ENCODE assay signal across 23 cellular contexts in the genomic region with DNA sequence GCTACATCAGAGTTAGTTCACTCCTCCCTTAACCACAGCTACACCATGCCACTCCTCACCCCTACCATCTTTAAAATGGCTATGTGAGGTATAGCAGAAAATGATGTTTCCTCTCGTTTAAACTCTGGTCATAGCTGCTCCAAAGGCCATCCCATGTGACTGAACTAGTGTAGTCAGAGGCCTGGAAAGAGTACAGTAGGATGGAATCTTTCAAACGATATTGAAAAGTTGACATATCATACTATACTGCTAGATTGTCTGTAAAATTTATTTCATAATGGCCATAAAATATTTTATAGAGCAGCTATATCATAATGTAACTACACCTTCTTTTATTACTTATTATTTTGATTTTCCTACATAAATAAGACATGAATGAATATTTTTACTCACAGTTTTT. TPM values are rescaled to one million over a fixed set of nuclear protein-coding genes. Genes with fewer than 3 reads are reported as not detected.
DNase-seq lines count a peak whose midpoint lies in the region; ATAC-seq and TF ChIP-seq lines count a peak whose summit lies in the region.
"Had no signal": no experiment of that assay in that cellular context is flagged by ENCODE, and none has a peak within 500 bp of the region (broad histone marks: within the 10 kb centered on the region; RNA-seq: fewer than 3 reads in every experiment).

No MANE protein-coding gene starts in this region.

- intact Hi-C loops in IMR-90 (cut with micrococcal nuclease) (loop anchor here (2.0 kb wide), 1 partner anchor 66 kb away; no protein-coding TSS in a partner anchor), PC-3 (cut with micrococcal nuclease) (no loop called here), mucosa of descending colon (cut with DNase I, micrococcal nuclease) (no loop called here)

- H3K9me1 ChIP-seq in IMR-90 (ENCODE audit: insufficient read depth, low read length), result no peaks in the 10 kb centered on the region

- no peak overlapping the region for H2BK120ac ChIP-seq in IMR-90 (ENCODE audit: low read depth, low read length)

- H2BK15ac ChIP-seq in IMR-90 (ENCODE audit: low read depth, low read length), result no peak overlapping the region

- DNase-seq in IMR-90, result no peak
- no peak for DNase-seq in PC-3
- no peak for DNase-seq in mucosa of descending colon
- DNase-seq in hypothalamus (lab: John Stamatoyannopoulos, UW), result no peak
- DNase-seq: 8988T; ACHN; BE2C; C1 segment of cervical spinal cord; CD4-positive, alpha-beta memory T cell; CD4-positive, CD25-positive, alpha-beta regulatory T cell; CD8-positive, alpha-beta memory T cell; COR-L47; DMS 273 treated with DMSO at 0.1 percent for 48 hours; DMS153; DMS53; DMS79; DND-41; EL; GDM1 had no signal

- TF ChIP-seq CTCF in IMR-90 (conservative IDR thresholded peaks at IDR 0.05; ENCODE audit: low read depth, low read length) (no peak), PC-3 (conservative IDR thresholded peaks at IDR 0.05; ENCODE audit: low read depth, low read length) (no peak), mucosa of descending colon (IDR thresholded peaks at IDR 0.05) (no peak)

- no peak overlapping the region for H3K4ac ChIP-seq in IMR-90 (ENCODE audit: low read depth, low read length)

- POLR2A ChIA-PET in IMR-90 (lab: Charles Lee; ENCODE audit: unreplicated experiment), result no interaction called here
- POLR2A ChIA-PET in PC-3 (lab: Charles Lee; ENCODE audit: unreplicated experiment), result no interaction called here

- H3K4me3 ChIP-seq in IMR-90 (ENCODE audit: insufficient read depth, low read depth, low read length) (no peak overlapping the region), PC-3 (ENCODE audit: low read length) (no peak overlapping the region), mucosa of descending colon (no peak overlapping the region)
- H3K4me3 ChIP-seq: BLaER1, GM12878 had no signal

- ATAC-seq in IMR-90 (ENCODE audit: low read depth) (no peak), PC-3 (peak; percentile 22; the same call in 1 of the 2 replicates), mucosa of descending colon (peak; percentile 72), GM18909 (IDR thresholded peaks at IDR 0.05; ENCODE audit: poor library complexity, unreplicated experiment) (no peak), GM19395 (IDR thresholded peaks at IDR 0.05; ENCODE audit: unreplicated experiment) (no peak)
- ATAC-seq: GM12878 had no signal

- TF ChIP-seq RAD21 in IMR-90 (IDR thresholded peaks at IDR 0.05; ENCODE audit: low read length), result no peak

- H3K9me3 ChIP-seq in IMR-90 (ENCODE audit: control insufficient read depth, insufficient read depth, low read length) (no peaks in the 10 kb centered on the region), PC-3 (ENCODE audit: low read length) (no peaks in the 10 kb centered on the region), mucosa of descending colon (no peaks in the 10 kb centered on the region)
- H3K9me3 ChIP-seq: BE2C, BLaER1 had no signal

- CTCF ChIA-PET in IMR-90 (lab: Yijun Ruan, JAX), result no interaction called here
- CTCF ChIA-PET in PC-3 (lab: Charles Lee), result interaction anchor here (0.6 kb wide), 1 partner anchor 216 kb away, joined by 5 read pairs; no protein-coding TSS in a partner anchor

- H3K18ac ChIP-seq in IMR-90 (ENCODE audit: low read depth, low read length), result no peak overlapping the region

- BruUV-seq in IMR-90 (replicated peaks; lab: Mats Ljungman, UMichigan) (no TSS peak), PC-3 (replicated peaks; lab: Mats Ljungman, UMichigan) (no TSS peak)

- no peaks in the 10 kb centered on the region for H3K79me2 ChIP-seq in PC-3 (ENCODE audit: low read length)

- no peak overlapping the region for H3K56ac ChIP-seq in IMR-90 (ENCODE audit: extremely low read depth, insufficient read depth, low read length)

- no peak overlapping the region for H4K5ac ChIP-seq in IMR-90 (ENCODE audit: low read depth, low read length)

- no peak overlapping the region for H3K9ac ChIP-seq in IMR-90 (ENCODE audit: low read depth, low read length)
- H3K9ac ChIP-seq in PC-3 (ENCODE audit: low read length), result no peak overlapping the region
- H3K9ac ChIP-seq: BLaER1 had no signal

- in situ Hi-C loops in IMR-90 (cut with MboI; ENCODE audit: low sequenced_read_pairs), result no loop called here

- no peak overlapping the region for H4K8ac ChIP-seq in IMR-90 (ENCODE audit: low read depth in 2 of 2, low read length in 2 of 2)

- peak overlapping the region; percentile 17; the same call in 1 of the 2 replicates for H2AK5ac ChIP-seq in IMR-90 (ENCODE audit: low read depth, low read length)

- no peaks in the 10 kb centered on the region for H3K9me2 ChIP-seq in PC-3 (replicated peaks; ENCODE audit: low read length)

- TF ChIP-seq POLR2A in IMR-90 (IDR thresholded peaks at IDR 0.05; ENCODE audit: low read depth, low read length), result no peak

- no peak overlapping the region for H2AFZ ChIP-seq in IMR-90 (replicated peaks; ENCODE audit: low read length, poor library complexity)
- no peak overlapping the region for H2AFZ ChIP-seq in PC-3 (ENCODE audit: low read length)

- H3K27me3 ChIP-seq in IMR-90 (ENCODE audit: control insufficient read depth, insufficient read depth, low read length) (no peaks in the 10 kb centered on the region), PC-3 (ENCODE audit: low read length) (no peaks in the 10 kb centered on the region)
- H3K27me3 ChIP-seq: BLaER1 had no signal

- no peak overlapping the region for H2BK5ac ChIP-seq in IMR-90 (ENCODE audit: low read depth, low read length, poor library complexity, severe bottlenecking)

- H3K27ac ChIP-seq in IMR-90 (ENCODE audit: insufficient read depth, low read length) (no peak overlapping the region), PC-3 (ENCODE audit: low read length) (no peak overlapping the region)
- H3K27ac ChIP-seq: BLaER1 had no signal

- H2AK9ac ChIP-seq in IMR-90 (replicated peaks; ENCODE audit: low read depth, low read length, poor library complexity), result no peak overlapping the region

- H3K14ac ChIP-seq in IMR-90 (replicated peaks; ENCODE audit: low read depth, low read length), result no peak overlapping the region

- H4K20me1 ChIP-seq in IMR-90 (ENCODE audit: insufficient read depth, low read length) (no peaks in the 10 kb centered on the region), PC-3 (ENCODE audit: low read length) (no peaks in the 10 kb centered on the region)
- H4K20me1 ChIP-seq: BLaER1 had no signal

- H3K4me2 ChIP-seq in IMR-90 (ENCODE audit: low read depth, low read length), result no peak overlapping the region
- H3K4me2 ChIP-seq in PC-3 (ENCODE audit: low read length), result no peak overlapping the region
- H3K4me2 ChIP-seq: BLaER1 had no signal

- no peak overlapping the region for H3K23ac ChIP-seq in IMR-90 (ENCODE audit: low read depth, low read length)

- WGBS in IMR-90 (ENCODE audit: extremely low coverage in 2 of 2, insufficient read length in 1 of 2), 2 experiments, result no CpG with 5 or more reads among the region's 2 CpGs

- no peaks in the 10 kb centered on the region for H3F3A ChIP-seq in PC-3 (ENCODE audit: low read length, unreplicated experiment)

- no peaks in the 10 kb centered on the region for H3K36me3 ChIP-seq in IMR-90 (ENCODE audit: control insufficient read depth, insufficient read depth, low read length)
- no peaks in the 10 kb centered on the region for H3K36me3 ChIP-seq in PC-3 (ENCODE audit: low read depth, low read length)
- H3K36me3 ChIP-seq in mucosa of descending colon (ENCODE audit: low read depth), result no peaks in the 10 kb centered on the region
- H3K36me3 ChIP-seq: BE2C, BLaER1 had no signal

- H3K4me1 ChIP-seq in IMR-90 (ENCODE audit: control insufficient read depth, insufficient read depth, low read length) (peaks cover 4% of the 10 kb centered on the region; the same call in 1 of the 2 replicates), PC-3 (ENCODE audit: insufficient read depth, low read length) (peaks cover 17% of the 10 kb centered on the region), mucosa of descending colon (ENCODE audit: low read depth) (peaks cover 3% of the 10 kb centered on the region)
- H3K4me1 ChIP-seq: BE2C, BLaER1 had no signal

- dilution Hi-C loops in IMR-90 (cut with HindIII; ENCODE audit: low sequenced_read_pairs, unreplicated experiment), result no loop called here

- H2BK20ac ChIP-seq in IMR-90 (ENCODE audit: low read depth, low read length), result no peak overlapping the region

- H4K91ac ChIP-seq in IMR-90 (ENCODE audit: insufficient read depth, low read depth, low read length), result no peak overlapping the region

- no peaks in the 10 kb centered on the region for H3K79me1 ChIP-seq in IMR-90 (ENCODE audit: low read depth in 1 of 2, low read length in 2 of 2)

TF ChIP-seq in IMR-90, 13 proteins besides CTCF, POLR2A, EP300 and RAD21 (continues in another document):
- TF ChIP-seq CEBPB (IDR thresholded peaks at IDR 0.05; ENCODE audit: low read depth, low read length) (no peak), FOS (IDR thresholded peaks at IDR 0.05; ENCODE audit: low read depth, low read length) (no peak), NFE2L2 (IDR thresholded peaks at IDR 0.05; ENCODE audit: low read depth, low read length) (no peak), MAZ (IDR thresholded peaks at IDR 0.05; ENCODE audit: borderline replicate concordance, low read depth, low read length) (no peak), SMC3 (IDR thresholded peaks at IDR 0.05; ENCODE audit: low read depth, low read length) (no peak), RFX5 (IDR thresholded peaks at IDR 0.05; ENCODE audit: low read depth, low read length) (no peak), RCOR1 (IDR thresholded peaks at IDR 0.05; ENCODE audit: insufficient replicate concordance, low read length) (no peak), BHLHE40 (IDR thresholded peaks at IDR 0.05; ENCODE audit: low read depth, low read length) (no peak), MXI1 (IDR thresholded peaks at IDR 0.05; ENCODE audit: borderline replicate concordance, low read depth, low read length) (no peak)
- TF ChIP-seq, protein P1, sequence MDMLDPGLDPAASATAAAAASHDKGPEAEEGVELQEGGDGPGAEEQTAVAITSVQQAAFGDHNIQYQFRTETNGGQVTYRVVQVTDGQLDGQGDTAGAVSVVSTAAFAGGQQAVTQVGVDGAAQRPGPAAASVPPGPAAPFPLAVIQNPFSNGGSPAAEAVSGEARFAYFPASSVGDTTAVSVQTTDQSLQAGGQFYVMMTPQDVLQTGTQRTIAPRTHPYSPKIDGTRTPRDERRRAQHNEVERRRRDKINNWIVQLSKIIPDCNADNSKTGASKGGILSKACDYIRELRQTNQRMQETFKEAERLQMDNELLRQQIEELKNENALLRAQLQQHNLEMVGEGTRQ (IDR thresholded peaks at IDR 0.05; ENCODE audit: low read depth, low read length), result no peak

RNA-seq across cellular contexts. Expression of a gene that starts 8.9 kb away (rescaled TPM):
- total RNA-seq in IMR-90 (2012; rRNA removed) (168 and 187 TPM in 2 replicates), PC-3 (2014; rRNA removed) (113 and 145 TPM in 2 replicates), mucosa of descending colon (100 to 1,000 TPM; 184 to 381 (median 299) TPM)
- polyA plus RNA-seq in IMR-90 (2012; rRNA removed), result 61.6 and 74.1 TPM in 2 replicates
- polyA plus RNA-seq in IMR-90 (2012; cell fraction: cytosol; rRNA removed), result 28.0 and 39.0 TPM in 2 replicates
- 35.1 and 131 TPM in 2 replicates for polyA plus RNA-seq in IMR-90 (2012; cell fraction: nucleus; rRNA removed; ENCODE audit: low replicate concordance)

Comparison
In these comparisons a context has a peak if more than half of its experiments do, and no peak if none do; other contexts are left out.
1. ATAC-seq: peak in PC-3 (single experiment) and mucosa of descending colon (single experiment); none in IMR-90 (single experiment), GM18909 (single experiment) and GM19395 (single experiment).